ENCODE assay signal across 23 cellular contexts in the genomic region with DNA sequence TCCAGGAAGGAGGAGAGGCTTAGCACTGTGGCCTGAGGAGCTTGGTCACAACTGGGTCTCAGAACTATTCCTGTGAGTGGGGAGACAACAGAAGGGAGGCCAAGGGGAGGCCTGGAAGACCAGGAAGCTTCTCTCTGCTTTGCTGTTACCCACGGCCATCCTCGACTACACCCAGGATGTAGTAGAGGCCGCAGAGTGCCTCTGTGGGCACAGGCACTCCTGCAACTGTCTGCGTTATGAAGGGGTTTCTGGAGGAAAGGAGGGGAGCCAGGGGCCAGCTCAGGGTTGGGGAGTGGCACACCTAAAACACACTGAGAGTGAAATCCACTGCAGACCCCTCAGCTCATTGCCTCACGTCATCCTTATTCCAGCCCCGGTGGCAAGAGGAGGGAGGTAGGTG. TPM values are rescaled to one million over a fixed set of nuclear protein-coding genes. Genes with fewer than 3 reads are reported as not detected.
"Had no signal": no experiment of that assay in that cellular context is flagged by ENCODE, and none has a peak within 500 bp of the region (broad histone marks: within the 10 kb centered on the region; RNA-seq: fewer than 3 reads in every experiment).

No MANE protein-coding gene starts in this region.

- H3K27ac Mint-ChIP-seq: mesothelial cell of epicardium had no signal

- H3K36me3 Mint-ChIP-seq: activated naive CD4-positive, alpha-beta T cell treated with anti-CD3 and anti-CD28 coated beads, Interleukin-2, amount 50 U/mL, for 24 hours; mesothelial cell of epicardium had no signal

- H3K4me3 Mint-ChIP-seq: activated naive CD4-positive, alpha-beta T cell treated with anti-CD3 and anti-CD28 coated beads, Interleukin-2, amount 50 U/mL, for 24 hours; mesothelial cell of epicardium; nephron had no signal

- ATAC-seq: left lobe of liver; stimulated activated naive CD8-positive, alpha-beta T cell treated with anti-CD3 and anti-CD28 coated beads, Interleukin-15, Interleukin-2, amounts not matched to agents 100 U/mL and 50 U/mL, for 24 hours had no signal

- H3K36me3 ChIP-seq: tibial artery had no signal

- FAIRE-seq: frontal cortex had no signal

- H3K27ac ChIP-seq: tibial artery, VCaP had no signal

- H3K4me3 ChIP-seq: tibial artery had no signal

- H3K9me3 Mint-ChIP-seq: activated naive CD4-positive, alpha-beta T cell treated with anti-CD3 and anti-CD28 coated beads, Interleukin-2, amount 50 U/mL, for 24 hours; mesothelial cell of epicardium; nephron had no signal

- DNase-seq: activated CD4-positive, alpha-beta T cell treated with anti-CD3 and anti-CD28 coated beads, Interleukin-2, amount 50 U/mL, for 48 hours; activated CD4-positive, CD25-positive, alpha-beta regulatory T cell treated with anti-CD3 and anti-CD28 coated beads, Interleukin-2, amount 50 U/mL, for 72 hours; activated CD8-positive, alpha-beta memory T cell treated with anti-CD3 and anti-CD28 coated beads, Interleukin-2, amount 50 U/mL, for 48 hours; activated effector memory CD4-positive, alpha-beta T cell treated with Interleukin-2 at 50 U/mL for 16 hours; activated T-cell treated with anti-CD3 and anti-CD28 coated beads, Interleukin-2, amount 50 U/mL, for 48 hours; dermis blood vessel endothelial cell; hypothalamus; islet precursor cell; occipital lobe; retina; stimulated activated CD8-positive, alpha-beta memory T cell treated with anti-CD3 and anti-CD28 coated beads, Interleukin-4, amount 100 ng/mL, for 48 hours; stimulated activated naive CD8-positive, alpha-beta T cell treated with anti-CD3 and anti-CD28 coated beads, Interleukin-15, Interleukin-2, amounts not matched to agents 100 U/mL and 50 U/mL, for 24 hours; substantia nigra had no signal

- H3K9me3 ChIP-seq: tibial artery had no signal

- H3K27me3 ChIP-seq: tibial artery had no signal

RNA-seq across cellular contexts. Expression of a gene that starts 3.8 kb away (rescaled TPM):
- total RNA-seq: dermis blood vessel endothelial cell; frontal cortex; left lobe of liver; mesothelial cell of epicardium; occipital lobe; T-helper 1 cell treated with Interleukin-12 subunit alpha and Interleukin-12 subunit beta and Interleukin-4 antibody, amounts not matched to agents 30 ng/mL and 1 ng/mL, for 36 hours; urinary bladder had no signal
- polyA plus RNA-seq: esophagus had no signal

RNA-seq across cellular contexts. Expression of a gene that starts 9.6 kb away (rescaled TPM):
- total RNA-seq: T-helper 1 cell treated with Interleukin-12 subunit alpha and Interleukin-12 subunit beta and Interleukin-4 antibody, amounts not matched to agents 30 ng/mL and 1 ng/mL, for 36 hours had no signal
